ENCODE assay signal across 21 cellular contexts in the genomic region with DNA sequence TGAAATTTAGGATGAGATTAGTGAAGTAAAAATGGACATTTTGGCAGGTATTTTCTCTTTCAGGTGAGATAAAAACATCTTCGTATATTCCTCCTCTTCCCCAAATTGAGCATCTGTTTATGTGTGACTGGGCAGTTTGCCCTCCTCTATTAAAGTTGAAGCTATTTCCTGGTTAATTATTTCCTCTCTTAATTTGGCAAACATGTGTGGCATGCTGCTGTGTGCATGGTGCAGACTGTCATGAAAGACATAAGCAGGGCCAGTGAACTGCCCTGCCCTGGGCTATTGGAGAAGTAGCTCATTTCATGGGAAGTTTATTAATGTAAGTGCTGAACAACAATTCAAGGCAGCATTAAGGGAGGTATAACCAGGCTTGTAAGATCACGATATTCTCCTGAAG. TPM values are rescaled to one million over a fixed set of nuclear protein-coding genes. Genes with fewer than 3 reads are reported as not detected.
"Had no signal": no experiment of that assay in that cellular context is flagged by ENCODE, and none has a peak within 500 bp of the region (broad histone marks: within the 10 kb centered on the region; RNA-seq: fewer than 3 reads in every experiment).

No MANE protein-coding gene starts in this region.

- H3K9me3 ChIP-seq: ascending aorta, sigmoid colon, stomach, thoracic aorta, upper lobe of right lung had no signal

- DNase-seq: activated CD4-positive, alpha-beta memory T cell treated with anti-CD3 and anti-CD28 coated beads for 36 hours; activated CD4-positive, alpha-beta T cell treated with anti-CD3 and anti-CD28 coated beads for 36 hours; activated CD8-positive, alpha-beta memory T cell treated with anti-CD3 and anti-CD28 coated beads, Interleukin-2, amount 10 ng/mL, durations not matched to agents 7 days and 5 days; activated naive CD4-positive, alpha-beta T cell treated with anti-CD3 and anti-CD28 coated beads, Interleukin-2, amount 10 ng/mL, durations not matched to agents 7 days and 5 days; activated T-cell treated with anti-CD3 and anti-CD28 coated beads, Interleukin-2, amount 50 U/mL, for 24 hours; foreskin melanocyte; head of caudate nucleus; kidney glomerular epithelial cell; sigmoid colon; stimulated activated CD4-positive, alpha-beta T cell treated with anti-CD3 and anti-CD28 coated beads, Interleukin-1b, Interleukin-23, amount 100 ng/mL, for 48 hours; stomach; upper lobe of right lung had no signal

- H3K27ac ChIP-seq: ascending aorta, epithelial cell of prostate, sigmoid colon, stomach, thoracic aorta, upper lobe of right lung had no signal

- ATAC-seq: activated CD4-positive, alpha-beta T cell treated with anti-CD3 and anti-CD28 coated beads for 36 hours; activated CD8-positive, alpha-beta memory T cell treated with anti-CD3 and anti-CD28 coated beads, Interleukin-2, amount 10 ng/mL, durations not matched to agents 7 days and 5 days; upper lobe of right lung had no signal

- H3K27me3 ChIP-seq: ascending aorta, sigmoid colon, upper lobe of right lung had no signal

- H3K4me3 ChIP-seq: ascending aorta, sigmoid colon, stomach, thoracic aorta, upper lobe of right lung had no signal

- H3K36me3 ChIP-seq: ascending aorta, sigmoid colon, stomach, thoracic aorta, upper lobe of right lung had no signal

- H3K4me1 ChIP-seq: ascending aorta, sigmoid colon, stomach, upper lobe of right lung had no signal

RNA-seq across cellular contexts. Expression of gene EVX1, which starts 52.6 kb away (rescaled TPM):
- total RNA-seq: activated CD4-positive, alpha-beta memory T cell treated with anti-CD3 and anti-CD28 coated beads for 36 hours; activated CD4-positive, alpha-beta T cell treated with anti-CD3 and anti-CD28 coated beads for 36 hours; activated CD8-positive, alpha-beta memory T cell treated with anti-CD3 and anti-CD28 coated beads, Interleukin-2, amount 10 ng/mL, durations not matched to agents 7 days and 5 days; ascending aorta; bronchial epithelial cell; cerebellum; fibroblast of lung; lower leg skin; osteocyte; sigmoid colon; stomach; thoracic aorta; upper lobe of right lung had no signal
- polyA plus RNA-seq: fibroblast of lung, neural cell, stomach had no signal
